In the genomic region with DNA sequence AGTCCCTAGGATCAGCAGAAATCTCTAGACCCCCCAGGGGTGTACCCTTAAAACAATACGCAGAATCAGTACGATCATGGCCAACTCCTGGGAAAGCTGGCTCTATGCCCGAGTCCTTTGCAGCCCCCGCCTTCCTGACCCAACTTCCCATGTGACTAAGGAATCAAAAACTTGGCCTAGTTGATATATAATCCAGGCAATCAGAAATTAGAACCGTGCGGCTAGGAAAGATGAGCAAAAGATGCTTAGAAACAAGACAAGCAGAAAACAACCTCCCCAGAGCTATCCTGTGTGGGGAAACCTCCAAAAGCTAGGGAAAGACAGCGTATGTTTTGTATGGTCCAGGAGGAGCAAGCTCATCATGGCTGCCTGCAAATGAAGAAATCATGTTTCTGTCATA, we compare ENCODE assay signal across 3 cellular contexts.
TF ChIP-seq lines count a peak whose summit lies in the region.

No MANE protein-coding gene starts in this region.

TF ChIP-seq in SK-N-SH, 30 proteins besides CTCF, POLR2A, EP300 and RAD21 (continued from another document):
- no peak for TF ChIP-seq SIN3A (IDR thresholded peaks at IDR 0.05; ENCODE audit: borderline replicate concordance, low read depth, low read length)
- TF ChIP-seq TCF12 (IDR thresholded peaks at IDR 0.05), result no peak
- no peak for TF ChIP-seq NFIC (IDR thresholded peaks at IDR 0.05; ENCODE audit: borderline replicate concordance)

TF ChIP-seq in SK-N-SH treated with all-trans-retinoic acid at 6 μM for 48 hours, 23 proteins besides CTCF, POLR2A, EP300 and RAD21 (continued from another document):
- TF ChIP-seq, protein P1, sequence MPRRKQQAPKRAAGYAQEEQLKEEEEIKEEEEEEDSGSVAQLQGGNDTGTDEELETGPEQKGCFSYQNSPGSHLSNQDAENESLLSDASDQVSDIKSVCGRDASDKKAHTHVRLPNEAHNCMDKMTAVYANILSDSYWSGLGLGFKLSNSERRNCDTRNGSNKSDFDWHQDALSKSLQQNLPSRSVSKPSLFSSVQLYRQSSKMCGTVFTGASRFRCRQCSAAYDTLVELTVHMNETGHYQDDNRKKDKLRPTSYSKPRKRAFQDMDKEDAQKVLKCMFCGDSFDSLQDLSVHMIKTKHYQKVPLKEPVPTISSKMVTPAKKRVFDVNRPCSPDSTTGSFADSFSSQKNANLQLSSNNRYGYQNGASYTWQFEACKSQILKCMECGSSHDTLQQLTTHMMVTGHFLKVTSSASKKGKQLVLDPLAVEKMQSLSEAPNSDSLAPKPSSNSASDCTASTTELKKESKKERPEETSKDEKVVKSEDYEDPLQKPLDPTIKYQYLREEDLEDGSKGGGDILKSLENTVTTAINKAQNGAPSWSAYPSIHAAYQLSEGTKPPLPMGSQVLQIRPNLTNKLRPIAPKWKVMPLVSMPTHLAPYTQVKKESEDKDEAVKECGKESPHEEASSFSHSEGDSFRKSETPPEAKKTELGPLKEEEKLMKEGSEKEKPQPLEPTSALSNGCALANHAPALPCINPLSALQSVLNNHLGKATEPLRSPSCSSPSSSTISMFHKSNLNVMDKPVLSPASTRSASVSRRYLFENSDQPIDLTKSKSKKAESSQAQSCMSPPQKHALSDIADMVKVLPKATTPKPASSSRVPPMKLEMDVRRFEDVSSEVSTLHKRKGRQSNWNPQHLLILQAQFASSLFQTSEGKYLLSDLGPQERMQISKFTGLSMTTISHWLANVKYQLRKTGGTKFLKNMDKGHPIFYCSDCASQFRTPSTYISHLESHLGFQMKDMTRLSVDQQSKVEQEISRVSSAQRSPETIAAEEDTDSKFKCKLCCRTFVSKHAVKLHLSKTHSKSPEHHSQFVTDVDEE (CRISPR knock-in tag; IDR thresholded peaks at IDR 0.05), result no peak
- TF ChIP-seq CSDC2 (CRISPR knock-in tag; IDR thresholded peaks at IDR 0.05) (no peak), TOX (CRISPR knock-in tag; IDR thresholded peaks at IDR 0.05; ENCODE audit: borderline replicate concordance) (no peak), PPARA (CRISPR knock-in tag; IDR thresholded peaks at IDR 0.05; ENCODE audit: borderline replicate concordance) (no peak), ZNF70 (CRISPR knock-in tag; IDR thresholded peaks at IDR 0.05) (no peak), GLIS3 (CRISPR knock-in tag; IDR thresholded peaks at IDR 0.05) (no peak), CSRNP3 (CRISPR knock-in tag; IDR thresholded peaks at IDR 0.05) (no peak), SNAI2 (CRISPR knock-in tag; IDR thresholded peaks at IDR 0.05) (no peak), POU6F1 (CRISPR knock-in tag; IDR thresholded peaks at IDR 0.05; ENCODE audit: borderline replicate concordance, low read depth) (no peak), TCF4 (CRISPR knock-in tag; IDR thresholded peaks at IDR 0.05; ENCODE audit: borderline replicate concordance) (no peak)
- TF ChIP-seq, protein P2, sequence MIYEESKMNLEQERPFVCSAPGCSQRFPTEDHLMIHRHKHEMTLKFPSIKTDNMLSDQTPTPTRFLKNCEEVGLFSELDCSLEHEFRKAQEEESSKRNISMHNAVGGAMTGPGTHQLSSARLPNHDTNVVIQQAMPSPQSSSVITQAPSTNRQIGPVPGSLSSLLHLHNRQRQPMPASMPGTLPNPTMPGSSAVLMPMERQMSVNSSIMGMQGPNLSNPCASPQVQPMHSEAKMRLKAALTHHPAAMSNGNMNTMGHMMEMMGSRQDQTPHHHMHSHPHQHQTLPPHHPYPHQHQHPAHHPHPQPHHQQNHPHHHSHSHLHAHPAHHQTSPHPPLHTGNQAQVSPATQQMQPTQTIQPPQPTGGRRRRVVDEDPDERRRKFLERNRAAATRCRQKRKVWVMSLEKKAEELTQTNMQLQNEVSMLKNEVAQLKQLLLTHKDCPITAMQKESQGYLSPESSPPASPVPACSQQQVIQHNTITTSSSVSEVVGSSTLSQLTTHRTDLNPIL (CRISPR knock-in tag; IDR thresholded peaks at IDR 0.05; ENCODE audit: low read depth), result no peak

TF ChIP-seq in GM23338, 12 proteins besides CTCF, POLR2A, EP300 and RAD21 (continued from another document):
- TF ChIP-seq, protein P3, sequence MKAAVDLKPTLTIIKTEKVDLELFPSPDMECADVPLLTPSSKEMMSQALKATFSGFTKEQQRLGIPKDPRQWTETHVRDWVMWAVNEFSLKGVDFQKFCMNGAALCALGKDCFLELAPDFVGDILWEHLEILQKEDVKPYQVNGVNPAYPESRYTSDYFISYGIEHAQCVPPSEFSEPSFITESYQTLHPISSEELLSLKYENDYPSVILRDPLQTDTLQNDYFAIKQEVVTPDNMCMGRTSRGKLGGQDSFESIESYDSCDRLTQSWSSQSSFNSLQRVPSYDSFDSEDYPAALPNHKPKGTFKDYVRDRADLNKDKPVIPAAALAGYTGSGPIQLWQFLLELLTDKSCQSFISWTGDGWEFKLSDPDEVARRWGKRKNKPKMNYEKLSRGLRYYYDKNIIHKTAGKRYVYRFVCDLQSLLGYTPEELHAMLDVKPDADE (IDR thresholded peaks at IDR 0.05), result no peak
- TF ChIP-seq STAT1 (IDR thresholded peaks at IDR 0.05; ENCODE audit: unreplicated experiment), result no peak
- TF ChIP-seq EZH2phosphoT487 (IDR thresholded peaks at IDR 0.05; ENCODE audit: unreplicated experiment), result no peak
- no peak for TF ChIP-seq ZNF462 (CRISPR knock-in tag; IDR thresholded peaks at IDR 0.05)
- TF ChIP-seq JUNB (IDR thresholded peaks at IDR 0.05; ENCODE audit: unreplicated experiment), result no peak
- no peak for TF ChIP-seq NANOG (IDR thresholded peaks at IDR 0.05; ENCODE audit: borderline replicate concordance)
- TF ChIP-seq EZH2 (IDR thresholded peaks at IDR 0.05; ENCODE audit: low read depth, unreplicated experiment), result no peak
